9 cellular contexts compared by ENCODE assay signal in the genomic region with DNA sequence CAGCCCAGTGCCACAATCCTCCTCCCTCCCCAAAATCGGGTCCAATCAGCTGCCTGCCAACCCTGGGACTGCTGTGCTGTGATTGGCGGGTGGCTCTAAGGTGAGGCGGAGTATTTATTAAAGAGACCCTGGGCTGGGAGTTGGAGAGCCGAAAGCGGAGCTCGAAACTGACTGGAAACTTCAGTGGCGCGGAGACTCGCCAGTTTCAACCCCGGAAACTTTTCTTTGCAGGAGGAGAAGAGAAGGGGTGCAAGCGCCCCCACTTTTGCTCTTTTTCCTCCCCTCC. TPM values are rescaled to one million over a fixed set of nuclear protein-coding genes. Genes with fewer than 3 reads are reported as not detected.
DNase-seq lines count a peak whose midpoint lies in the region; ATAC-seq and TF ChIP-seq lines count a peak whose summit lies in the region.
"Had no signal": no experiment of that assay in that cellular context is flagged by ENCODE, and none has a peak within 500 bp of the region (broad histone marks: within the 10 kb centered on the region; RNA-seq: fewer than 3 reads in every experiment).

SOX9 (plus strand) TSS at position 143 of the 286 bp plus-strand sequence. CDS start 372 bp downstream, outside the sequence.

- peak; percentile 86 for ATAC-seq in GM21447 (IDR thresholded peaks at IDR 0.05; ENCODE audit: unreplicated experiment)
- ATAC-seq in Panc1: peak; percentile 87
- no peak for ATAC-seq in activated CD4-positive, CD25-positive, alpha-beta regulatory T cell treated with anti-CD3 and anti-CD28 coated beads, Interleukin-2, amount 50 U/mL, for 24 hours

- peaks cover 29% of the 10 kb centered on the region for H3K4me1 ChIP-seq in Panc1 (ENCODE audit: control insufficient read depth, insufficient read depth, low read length)

- CTCF ChIA-PET in Panc1 (lab: Charles Lee): interaction anchor here (0.6 to 1.8 kb wide), 7 partner anchors 21 to 1354 kb away, joined by 3 to 5 read pairs (median 4); no protein-coding TSS in a partner anchor

- no peak for TF ChIP-seq CTCF in GM06990 (IDR thresholded peaks at IDR 0.05; ENCODE audit: insufficient read depth, low read length, poor library complexity, severe bottlenecking)
- TF ChIP-seq CTCF in Panc1 (IDR thresholded peaks at IDR 0.05): no peak
- no peak for TF ChIP-seq CTCF in mesothelial cell of epicardium (IDR thresholded peaks at IDR 0.05; ENCODE audit: unreplicated experiment)

- in situ Hi-C loops in Panc1 (cut with HindIII; ENCODE audit: low pct_unique_long_range_greater_than_20kb, low sequenced_read_pairs): no loop called here

- H3K27me3 ChIP-seq in GM06990 (replicated peaks; ENCODE audit: control insufficient read depth, insufficient read depth, low read length): peaks cover 2% of the 10 kb centered on the region; the same call in 1 of the 2 replicates
- no peaks in the 10 kb centered on the region for H3K27me3 ChIP-seq in Panc1 (ENCODE audit: control insufficient read depth, insufficient read depth, low read length)

- peaks cover 55% of the 10 kb centered on the region for H3K27me3 Mint-ChIP-seq in mesothelial cell of epicardium (ENCODE audit: low read depth)

- peaks cover 72% of the 10 kb centered on the region for H3K4me1 Mint-ChIP-seq in mesothelial cell of epicardium

- H3K36me3 ChIP-seq in GM06990 (ENCODE audit: control insufficient read depth, insufficient read depth, low read length) (no peaks in the 10 kb centered on the region; the same call in 1 of the 2 replicates), Panc1 (ENCODE audit: control insufficient read depth, insufficient read depth, low read length) (peaks cover 15% of the 10 kb centered on the region)

- POLR2A ChIA-PET in Panc1 (lab: Charles Lee): interaction anchor here (0.5 to 1.6 kb wide), 9 partner anchors 32 to 419 kb away, joined by 3 to 11 read pairs (median 6); no protein-coding TSS in a partner anchor

- H3K9me3 Mint-ChIP-seq in mesothelial cell of epicardium: no peaks in the 10 kb centered on the region

- peak within 1 kb of the TSS; percentile 70 for H3K4me3 ChIP-seq in GM06990 (replicated peaks; ENCODE audit: low read depth, low read length)
- peak within 1 kb of the TSS; percentile 76 to 89 for H3K4me3 ChIP-seq in Panc1 (ENCODE audit: low read depth in 2 of 2, low read length in 2 of 2)

- DNase-seq in GM06990 (ENCODE audit: extremely low read depth, insufficient read length): peak; percentile 77
- peak; percentile 59 for DNase-seq in HS-27A (ENCODE audit: low read depth)
- peak; percentile 85 for DNase-seq in Panc1 (ENCODE audit: low read depth, low spot score)
- peak; percentile 90 for DNase-seq in epithelial cell of prostate (ENCODE audit: low read depth, low spot score)
- DNase-seq in mesothelial cell of epicardium (ENCODE audit: low spot score in 2 of 2, unreplicated experiment in 2 of 2): peak in 1 of 2 experiments; percentile 77
- no peak for DNase-seq in activated effector memory CD4-positive, alpha-beta T cell treated with Interleukin-2 at 50 U/mL for 16 hours

- no TSS peak for BruUV-seq in Panc1 (replicated peaks; lab: Mats Ljungman, UMichigan)

- peak within 1 kb of the TSS; percentile 97 for H3K27ac Mint-ChIP-seq in mesothelial cell of epicardium

- H3K9me3 ChIP-seq in Panc1 (ENCODE audit: control insufficient read depth, insufficient read depth, low read depth, low read length): no peaks in the 10 kb centered on the region

- H3K27ac ChIP-seq in Panc1 (ENCODE audit: low read length): peak within 1 kb of the TSS; percentile 97
- H3K27ac ChIP-seq in epithelial cell of prostate: peak within 1 kb of the TSS; percentile 79

- H3K36me3 Mint-ChIP-seq in mesothelial cell of epicardium: peaks cover 11% of the 10 kb centered on the region

- intact Hi-C loops in Panc1 (cut with micrococcal nuclease; ENCODE audit: unreplicated experiment): loop anchor here (5.0 to 10.0 kb wide), 5 partner anchors 214 to 396 kb away; no protein-coding TSS in a partner anchor

- H3K4me3 Mint-ChIP-seq in mesothelial cell of epicardium: peak within 1 kb of the TSS; percentile 99

RNA-seq across cellular contexts. Expression of gene SOX9, which starts in this region (rescaled TPM):
- 79.5 TPM for total RNA-seq in Panc1 (2021; ENCODE audit: unreplicated experiment)
- polyA plus RNA-seq in Panc1 (2012; ENCODE audit: insufficient read length): 63.0 TPM
- 43.2 to 47.8 TPM (median 47.1 TPM) in 3 replicates for total RNA-seq in mesothelial cell of epicardium
- total RNA-seq: mononuclear cell had no signal

Comparison
In these comparisons a context has a peak if more than half of its experiments do, and no peak if none do; other contexts are left out.
1. ATAC-seq: peak in GM21447 (single experiment) and Panc1 (single experiment); none in activated CD4-positive, CD25-positive, alpha-beta regulatory T cell treated with anti-CD3 and anti-CD28 coated beads, Interleukin-2, amount 50 U/mL, for 24 hours (0 of 2).